8 cellular contexts compared by ENCODE assay signal in genomic region chr17:42562845-42563509, GRCh38. TPM values are rescaled to one million over a fixed set of nuclear protein-coding genes. Genes with fewer than 3 reads are reported as not detected.
DNase-seq lines count a peak whose midpoint lies in the region; TF ChIP-seq lines count a peak whose summit lies in the region.

No MANE protein-coding gene starts in this region.

- peak overlapping the region; percentile 69 to 90 for H3K4me3 ChIP-seq in tibial artery

- H3K4me3 Mint-ChIP-seq in activated CD4-positive, alpha-beta T cell treated with anti-CD3 and anti-CD28 coated beads, Interleukin-2, amount 10 ng/mL, durations not matched to agents 7 days and 5 days: peak overlapping the region; percentile 94
- peak overlapping the region; percentile 93 for H3K4me3 Mint-ChIP-seq in activated naive CD8-positive, alpha-beta T cell treated with anti-CD3 and anti-CD28 coated beads for 36 hours

- no peak for DNase-seq in activated CD4-positive, alpha-beta T cell treated with anti-CD3 and anti-CD28 coated beads, Interleukin-2, amount 10 ng/mL, durations not matched to agents 7 days and 5 days
- no peak for DNase-seq in activated CD4-positive, alpha-beta T cell treated with anti-CD3 and anti-CD28 coated beads for 48 hours
- DNase-seq in activated naive CD8-positive, alpha-beta T cell treated with anti-CD3 and anti-CD28 coated beads for 36 hours: no peak
- DNase-seq in kidney tubule cell (ENCODE audit: low spot score): peak; percentile 10
- no peak for DNase-seq in tibial artery
- no peak for DNase-seq in NCI-H524 (lab: John Stamatoyannopoulos, UW)
- no peak for DNase-seq in cerebellar nuclear complex (lab: John Stamatoyannopoulos, UW)
- no peak for DNase-seq in hippocampal formation (lab: John Stamatoyannopoulos, UW)

- H3K27ac ChIP-seq in tibial artery: peak overlapping the region; percentile 83 to 87

- peaks cover 25% of the 10 kb centered on the region for H3K36me3 Mint-ChIP-seq in activated CD4-positive, alpha-beta T cell treated with anti-CD3 and anti-CD28 coated beads, Interleukin-2, amount 10 ng/mL, durations not matched to agents 7 days and 5 days (ENCODE audit: low read depth)
- H3K36me3 Mint-ChIP-seq in activated naive CD8-positive, alpha-beta T cell treated with anti-CD3 and anti-CD28 coated beads for 36 hours: peaks cover 20% of the 10 kb centered on the region

- no peaks in the 10 kb centered on the region for H3K27me3 Mint-ChIP-seq in activated CD4-positive, alpha-beta T cell treated with anti-CD3 and anti-CD28 coated beads, Interleukin-2, amount 10 ng/mL, durations not matched to agents 7 days and 5 days
- H3K27me3 Mint-ChIP-seq in activated naive CD8-positive, alpha-beta T cell treated with anti-CD3 and anti-CD28 coated beads for 36 hours: no peaks in the 10 kb centered on the region

- no peaks in the 10 kb centered on the region for H3K9me3 Mint-ChIP-seq in activated CD4-positive, alpha-beta T cell treated with anti-CD3 and anti-CD28 coated beads, Interleukin-2, amount 10 ng/mL, durations not matched to agents 7 days and 5 days
- no peaks in the 10 kb centered on the region for H3K9me3 Mint-ChIP-seq in activated naive CD8-positive, alpha-beta T cell treated with anti-CD3 and anti-CD28 coated beads for 36 hours

- peak overlapping the region; percentile 98 for H3K27ac Mint-ChIP-seq in activated CD4-positive, alpha-beta T cell treated with anti-CD3 and anti-CD28 coated beads, Interleukin-2, amount 10 ng/mL, durations not matched to agents 7 days and 5 days
- peak overlapping the region; percentile 95 for H3K27ac Mint-ChIP-seq in activated naive CD8-positive, alpha-beta T cell treated with anti-CD3 and anti-CD28 coated beads for 36 hours

- no peaks in the 10 kb centered on the region for H3K9me3 ChIP-seq in tibial artery

- H3K4me1 ChIP-seq in tibial artery: peaks cover 4 to 58% (median 50%) of the 10 kb centered on the region in 4 donors

- H3K27me3 ChIP-seq in tibial artery: no peaks in the 10 kb centered on the region

- no peak for TF ChIP-seq CTCF in tibial artery (IDR thresholded peaks at IDR 0.05)

- CTCF ChIA-PET in activated CD4-positive, alpha-beta T cell treated with anti-CD3 and anti-CD28 coated beads, Interleukin-2, amount 10 ng/mL, durations not matched to agents 7 days and 5 days (lab: Charles Lee): interaction anchor here (0.6 to 1.9 kb wide), 3 partner anchors 16 to 139 kb away, joined by 3 to 9 read pairs (median 4); no protein-coding TSS in a partner anchor

- POLR2A ChIA-PET in activated CD4-positive, alpha-beta T cell treated with anti-CD3 and anti-CD28 coated beads, Interleukin-2, amount 10 ng/mL, durations not matched to agents 7 days and 5 days (lab: Charles Lee): no interaction called here

- H3K36me3 ChIP-seq in tibial artery: peaks cover 16 to 24% (median 20%) of the 10 kb centered on the region in 3 donors

- H3K4me1 Mint-ChIP-seq in activated CD4-positive, alpha-beta T cell treated with anti-CD3 and anti-CD28 coated beads, Interleukin-2, amount 10 ng/mL, durations not matched to agents 7 days and 5 days: peaks cover 44% of the 10 kb centered on the region
- peaks cover 25% of the 10 kb centered on the region for H3K4me1 Mint-ChIP-seq in activated naive CD8-positive, alpha-beta T cell treated with anti-CD3 and anti-CD28 coated beads for 36 hours

- intact Hi-C loops in tibial artery (cut with DNase I; ENCODE audit: low total_unique reads): no loop called here

RNA-seq across cellular contexts. Expression of gene COASY, which starts 1.0 kb away (rescaled TPM):
- total RNA-seq in activated CD4-positive, alpha-beta T cell treated with anti-CD3 and anti-CD28 coated beads, Interleukin-2, amount 10 ng/mL, durations not matched to agents 7 days and 5 days: 10 to 100 TPM; 72.5 to 86.1 TPM
- 100 to 1,000 TPM; 111 TPM for total RNA-seq in activated naive CD8-positive, alpha-beta T cell treated with anti-CD3 and anti-CD28 coated beads for 36 hours

RNA-seq across cellular contexts. Expression of gene MLX, which starts 3.9 kb away (rescaled TPM):
- 10 to 100 TPM; 56.7 to 62.3 TPM for total RNA-seq in activated CD4-positive, alpha-beta T cell treated with anti-CD3 and anti-CD28 coated beads, Interleukin-2, amount 10 ng/mL, durations not matched to agents 7 days and 5 days
- 10 to 100 TPM; 57.3 to 57.5 TPM for total RNA-seq in activated naive CD8-positive, alpha-beta T cell treated with anti-CD3 and anti-CD28 coated beads for 36 hours

RNA-seq across cellular contexts. Expression of gene HSD17B1, which starts 10.3 kb away (rescaled TPM):
- under 1 TPM; 0.73 to 0.97 TPM for total RNA-seq in activated CD4-positive, alpha-beta T cell treated with anti-CD3 and anti-CD28 coated beads, Interleukin-2, amount 10 ng/mL, durations not matched to agents 7 days and 5 days
- under 1 TPM; 0.25 to 0.26 TPM for total RNA-seq in activated naive CD8-positive, alpha-beta T cell treated with anti-CD3 and anti-CD28 coated beads for 36 hours

RNA-seq across cellular contexts. Expression of gene PSMC3IP, which starts 14.6 kb away (rescaled TPM):
- total RNA-seq in activated CD4-positive, alpha-beta T cell treated with anti-CD3 and anti-CD28 coated beads, Interleukin-2, amount 10 ng/mL, durations not matched to agents 7 days and 5 days: 10 to 100 TPM; 17.4 to 18.5 TPM
- total RNA-seq in activated naive CD8-positive, alpha-beta T cell treated with anti-CD3 and anti-CD28 coated beads for 36 hours: 10 to 100 TPM; 32.5 to 36.2 TPM

RNA-seq across cellular contexts. Expression of gene NAGLU, which starts 26.9 kb away (rescaled TPM):
- 10 to 100 TPM; 16.4 to 18.8 TPM for total RNA-seq in activated CD4-positive, alpha-beta T cell treated with anti-CD3 and anti-CD28 coated beads, Interleukin-2, amount 10 ng/mL, durations not matched to agents 7 days and 5 days
- 10 to 100 TPM; 10.6 to 13.6 TPM for total RNA-seq in activated naive CD8-positive, alpha-beta T cell treated with anti-CD3 and anti-CD28 coated beads for 36 hours
